1 cellular context compared by ENCODE assay signal in the genomic region with DNA sequence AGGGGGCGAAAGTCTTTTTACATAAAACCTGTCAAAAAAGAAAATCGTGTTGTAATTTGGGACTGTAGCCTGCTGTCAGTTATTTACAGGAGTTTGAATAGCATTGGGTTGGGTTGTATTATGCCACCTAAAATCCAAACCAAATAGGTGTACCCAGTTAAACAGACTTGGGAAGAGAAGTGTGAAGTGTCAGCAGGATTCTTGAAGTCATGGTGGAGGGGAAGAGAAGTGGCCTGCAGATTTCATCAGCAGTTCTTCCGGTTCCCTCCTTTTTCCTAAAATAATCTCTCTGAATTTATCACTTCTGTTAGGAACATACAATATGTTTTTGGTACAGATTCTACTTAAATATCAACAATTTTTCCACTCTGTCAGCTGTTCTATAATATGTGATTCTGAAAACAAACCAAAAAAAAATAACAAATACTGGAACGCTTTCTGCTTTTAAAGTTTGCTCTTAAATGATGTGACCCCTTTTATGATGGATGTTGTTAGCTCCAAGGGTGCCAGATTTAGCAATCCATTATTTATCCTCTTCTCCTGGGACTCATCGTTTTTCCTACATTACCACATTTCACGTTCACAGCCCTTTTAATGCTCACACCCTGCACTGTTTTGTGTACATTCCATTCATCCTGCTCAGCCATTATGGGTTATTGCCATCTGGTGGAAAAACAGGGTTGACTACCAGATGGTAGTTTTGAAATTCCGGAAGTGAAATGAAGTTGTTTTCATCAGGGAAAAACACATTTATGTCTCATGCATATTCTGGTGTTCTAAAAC.
TF ChIP-seq lines count a peak whose summit lies in the region.

No MANE protein-coding gene starts in this region.

TF ChIP-seq in HCT116, 20 proteins besides CTCF, POLR2A, EP300 and RAD21 (continued from another document):
- no peak for TF ChIP-seq REST (IDR thresholded peaks at IDR 0.05; ENCODE audit: low read depth)
- no peak for TF ChIP-seq ZFX (IDR thresholded peaks at IDR 0.05)
- peak; percentile 74 for TF ChIP-seq SP1 (IDR thresholded peaks at IDR 0.05; ENCODE audit: low read depth)
- TF ChIP-seq ELF1 (IDR thresholded peaks at IDR 0.05; ENCODE audit: borderline replicate concordance, low read depth) = peak; percentile 57; the same call in 1 of the 2 replicates
- TF ChIP-seq ZNF274 (IDR thresholded peaks at IDR 0.05; ENCODE audit: low read depth, low read length) = no peak
- no peak for TF ChIP-seq EZH2 (IDR thresholded peaks at IDR 0.05)
- TF ChIP-seq JUND (IDR thresholded peaks at IDR 0.05) = peak; percentile 65
- TF ChIP-seq, protein P1, sequence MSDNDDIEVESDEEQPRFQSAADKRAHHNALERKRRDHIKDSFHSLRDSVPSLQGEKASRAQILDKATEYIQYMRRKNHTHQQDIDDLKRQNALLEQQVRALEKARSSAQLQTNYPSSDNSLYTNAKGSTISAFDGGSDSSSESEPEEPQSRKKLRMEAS (IDR thresholded peaks at IDR 0.05) = peak; percentile 73
- TF ChIP-seq EZH2phosphoT487 (IDR thresholded peaks at IDR 0.05; ENCODE audit: borderline replicate concordance) = no peak
- TF ChIP-seq, protein P2, sequence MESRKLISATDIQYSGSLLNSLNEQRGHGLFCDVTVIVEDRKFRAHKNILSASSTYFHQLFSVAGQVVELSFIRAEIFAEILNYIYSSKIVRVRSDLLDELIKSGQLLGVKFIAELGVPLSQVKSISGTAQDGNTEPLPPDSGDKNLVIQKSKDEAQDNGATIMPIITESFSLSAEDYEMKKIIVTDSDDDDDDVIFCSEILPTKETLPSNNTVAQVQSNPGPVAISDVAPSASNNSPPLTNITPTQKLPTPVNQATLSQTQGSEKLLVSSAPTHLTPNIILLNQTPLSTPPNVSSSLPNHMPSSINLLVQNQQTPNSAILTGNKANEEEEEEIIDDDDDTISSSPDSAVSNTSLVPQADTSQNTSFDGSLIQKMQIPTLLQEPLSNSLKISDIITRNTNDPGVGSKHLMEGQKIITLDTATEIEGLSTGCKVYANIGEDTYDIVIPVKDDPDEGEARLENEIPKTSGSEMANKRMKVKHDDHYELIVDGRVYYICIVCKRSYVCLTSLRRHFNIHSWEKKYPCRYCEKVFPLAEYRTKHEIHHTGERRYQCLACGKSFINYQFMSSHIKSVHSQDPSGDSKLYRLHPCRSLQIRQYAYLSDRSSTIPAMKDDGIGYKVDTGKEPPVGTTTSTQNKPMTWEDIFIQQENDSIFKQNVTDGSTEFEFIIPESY (IDR thresholded peaks at IDR 0.05; ENCODE audit: extremely low read depth, insufficient replicate concordance, low read length) = no peak
- TF ChIP-seq FOSL1 (IDR thresholded peaks at IDR 0.05; ENCODE audit: low read depth) = peak; percentile 53
